In genomic region chr2:120820263-120820884, GRCh38 we compare ENCODE assay signal across 10 cellular contexts.
A peak's percentile ranks its signal among the peaks of the same experiment; 100 is the strongest.
DNase-seq lines count a peak whose midpoint lies in the region; ATAC-seq and TF ChIP-seq lines count a peak whose summit lies in the region.
"Had no signal": no experiment of that assay in that cellular context is flagged by ENCODE, and none has a peak within 500 bp of the region (broad histone marks: within the 10 kb centered on the region; RNA-seq: fewer than 3 reads in every experiment).

No MANE protein-coding gene starts in this region.

- H3K4me3 ChIP-seq in hepatocyte: no peak overlapping the region
- no peak overlapping the region for H3K4me3 ChIP-seq in spleen
- no peak overlapping the region for H3K4me3 ChIP-seq in naive thymus-derived CD4-positive, alpha-beta T cell (ENCODE audit: low read length)

- H3K4me1 Mint-ChIP-seq in T-helper 17 cell: no peaks in the 10 kb centered on the region
- peaks cover 3% of the 10 kb centered on the region for H3K4me1 Mint-ChIP-seq in endothelial cell (ENCODE audit: unreplicated experiment)
- no peaks in the 10 kb centered on the region for H3K4me1 Mint-ChIP-seq in naive thymus-derived CD4-positive, alpha-beta T cell
- H3K4me1 Mint-ChIP-seq: activated naive CD8-positive, alpha-beta T cell treated with anti-CD3 and anti-CD28 coated beads, Interleukin-2, amount 10 ng/mL, durations not matched to agents 7 days and 5 days had no signal

- H3K4me3 Mint-ChIP-seq in T-helper 17 cell (peak overlapping the region; percentile 21), endothelial cell (ENCODE audit: unreplicated experiment) (no peak overlapping the region)
- no peak overlapping the region for H3K4me3 Mint-ChIP-seq in naive thymus-derived CD4-positive, alpha-beta T cell
- H3K4me3 Mint-ChIP-seq: activated naive CD8-positive, alpha-beta T cell treated with anti-CD3 and anti-CD28 coated beads, Interleukin-2, amount 10 ng/mL, durations not matched to agents 7 days and 5 days; T-helper 1 cell treated with Interleukin-12 subunit alpha and Interleukin-12 subunit beta and Interleukin-4 antibody, amounts not matched to agents 30 μg/mL and 1 μg/mL, for 36 hours had no signal

- POLR2A ChIA-PET in naive thymus-derived CD4-positive, alpha-beta T cell (lab: Charles Lee): no interaction called here

- WGBS in hepatocyte (ENCODE audit: low lambda C conversion rate, missing lambda C conversion rate): 21% methylated on average over 17 of the region's 17 CpGs
- 72 to 76% (median 75%) methylated on average over 15 to 17 of the region's 17 CpGs for WGBS in spleen, 5 donors

- H3K79me2 ChIP-seq in hepatocyte: peaks cover 7% of the 10 kb centered on the region

- intact Hi-C loops in spleen (cut with DNase I; ENCODE audit: low total_unique reads): no loop called here
- intact Hi-C loops in naive thymus-derived CD4-positive, alpha-beta T cell (cut with micrococcal nuclease): no loop called here

- no peak for ATAC-seq in T-helper 17 cell
- no peak for ATAC-seq in HG02642 (IDR thresholded peaks at IDR 0.05; ENCODE audit: poor library complexity, unreplicated experiment)
- ATAC-seq in naive thymus-derived CD4-positive, alpha-beta T cell: no peak

- H4K20me1 ChIP-seq in hepatocyte (ENCODE audit: insufficient read depth, poor library complexity, severe bottlenecking): no peaks in the 10 kb centered on the region

- peak overlapping the region; percentile 90 for H3K27ac ChIP-seq in hepatocyte
- no peak overlapping the region for H3K27ac ChIP-seq in spleen
- no peak overlapping the region for H3K27ac ChIP-seq in naive thymus-derived CD4-positive, alpha-beta T cell (ENCODE audit: low read depth, low read length)

- CTCF ChIA-PET in naive thymus-derived CD4-positive, alpha-beta T cell (lab: Charles Lee): no interaction called here

- no peaks in the 10 kb centered on the region for H3K9me3 Mint-ChIP-seq in endothelial cell (ENCODE audit: unreplicated experiment)
- H3K9me3 Mint-ChIP-seq in naive thymus-derived CD4-positive, alpha-beta T cell: peaks cover 0 to 1% (median 0%) of the 10 kb centered on the region in 11 donors
- H3K9me3 Mint-ChIP-seq: activated naive CD8-positive, alpha-beta T cell treated with anti-CD3 and anti-CD28 coated beads, Interleukin-2, amount 10 ng/mL, durations not matched to agents 7 days and 5 days; T-helper 1 cell treated with Interleukin-12 subunit alpha and Interleukin-12 subunit beta and Interleukin-4 antibody, amounts not matched to agents 30 μg/mL and 1 μg/mL, for 36 hours had no signal

- H3K4me1 ChIP-seq in hepatocyte (ENCODE audit: insufficient read depth) (peaks cover 30% of the 10 kb centered on the region), spleen (peaks cover 0 to 2% (median 0%) of the 10 kb centered on the region in 6 donors)
- H3K4me1 ChIP-seq in naive thymus-derived CD4-positive, alpha-beta T cell (ENCODE audit: control insufficient read depth in 2 of 2, insufficient read depth in 2 of 2, low read length in 2 of 2): no peaks in the 10 kb centered on the region

- no peak overlapping the region for H3K27ac Mint-ChIP-seq in T-helper 17 cell
- no peak overlapping the region for H3K27ac Mint-ChIP-seq in endothelial cell (ENCODE audit: unreplicated experiment)
- H3K27ac Mint-ChIP-seq in naive thymus-derived CD4-positive, alpha-beta T cell: no peak overlapping the region
- H3K27ac Mint-ChIP-seq: activated naive CD8-positive, alpha-beta T cell treated with anti-CD3 and anti-CD28 coated beads, Interleukin-2, amount 10 ng/mL, durations not matched to agents 7 days and 5 days; T-helper 1 cell treated with Interleukin-12 subunit alpha and Interleukin-12 subunit beta and Interleukin-4 antibody, amounts not matched to agents 30 μg/mL and 1 μg/mL, for 36 hours had no signal

- H3K36me3 Mint-ChIP-seq in T-helper 17 cell (ENCODE audit: low read depth) (no peaks in the 10 kb centered on the region), endothelial cell (ENCODE audit: low read depth, unreplicated experiment) (no peaks in the 10 kb centered on the region)
- no peaks in the 10 kb centered on the region for H3K36me3 Mint-ChIP-seq in naive thymus-derived CD4-positive, alpha-beta T cell
- H3K36me3 Mint-ChIP-seq: activated naive CD8-positive, alpha-beta T cell treated with anti-CD3 and anti-CD28 coated beads, Interleukin-2, amount 10 ng/mL, durations not matched to agents 7 days and 5 days had no signal

- no peak for TF ChIP-seq POLR2A in spleen (IDR thresholded peaks at IDR 0.05)

- H3K36me3 ChIP-seq in hepatocyte (replicated peaks; ENCODE audit: insufficient read depth, low read depth): no peaks in the 10 kb centered on the region
- H3K36me3 ChIP-seq in spleen: no peaks in the 10 kb centered on the region
- no peaks in the 10 kb centered on the region for H3K36me3 ChIP-seq in naive thymus-derived CD4-positive, alpha-beta T cell (ENCODE audit: control insufficient read depth in 2 of 3, insufficient read depth in 3 of 3, low read length in 3 of 3)

- no peak overlapping the region for H2AFZ ChIP-seq in hepatocyte

- peak; percentile 82 for DNase-seq in HCEC 1CT
- DNase-seq in T-helper 17 cell: no peak
- DNase-seq in hepatocyte (ENCODE audit: low spot score): peak; percentile 77
- peak; percentile 71 for DNase-seq in spleen
- DNase-seq in endothelial cell (ENCODE audit: low spot score): no peak
- DNase-seq in naive thymus-derived CD4-positive, alpha-beta T cell: no peak
- DNase-seq in GM19240 (ENCODE audit: insufficient read length, low spot score): no peak
- DNase-seq: activated naive CD8-positive, alpha-beta T cell treated with anti-CD3 and anti-CD28 coated beads, Interleukin-2, amount 10 ng/mL, durations not matched to agents 7 days and 5 days had no signal

- peaks cover 12% of the 10 kb centered on the region for H3K27me3 Mint-ChIP-seq in T-helper 17 cell
- H3K27me3 Mint-ChIP-seq in endothelial cell (ENCODE audit: unreplicated experiment): peaks cover 10% of the 10 kb centered on the region
- H3K27me3 Mint-ChIP-seq in naive thymus-derived CD4-positive, alpha-beta T cell: peaks cover 0 to 5% (median 0%) of the 10 kb centered on the region in 5 donors
- H3K27me3 Mint-ChIP-seq: activated naive CD8-positive, alpha-beta T cell treated with anti-CD3 and anti-CD28 coated beads, Interleukin-2, amount 10 ng/mL, durations not matched to agents 7 days and 5 days had no signal

- H3K9me2 ChIP-seq in hepatocyte (replicated peaks; ENCODE audit: insufficient read depth): no peaks in the 10 kb centered on the region

- H3K4me2 ChIP-seq in hepatocyte: peak overlapping the region; percentile 69

- no peaks in the 10 kb centered on the region for H3K9me3 ChIP-seq in T-helper 17 cell (ENCODE audit: control insufficient read depth, low read length, poor library complexity, severe bottlenecking)
- H3K9me3 ChIP-seq in hepatocyte (ENCODE audit: low read depth): no peaks in the 10 kb centered on the region
- H3K9me3 ChIP-seq in spleen: no peaks in the 10 kb centered on the region
- H3K9me3 ChIP-seq in naive thymus-derived CD4-positive, alpha-beta T cell (ENCODE audit: control insufficient read depth in 2 of 3, low read length in 3 of 3): no peaks in the 10 kb centered on the region

- H3K27me3 ChIP-seq in hepatocyte (no peaks in the 10 kb centered on the region), spleen (replicated peaks in 1 of 7) (peaks cover 0 to 3% (median 0%) of the 10 kb centered on the region in 7 donors)
- no peaks in the 10 kb centered on the region for H3K27me3 ChIP-seq in naive thymus-derived CD4-positive, alpha-beta T cell (ENCODE audit: control insufficient read depth in 2 of 2, insufficient read depth in 2 of 2, low read length in 2 of 2)

- no peak for TF ChIP-seq CTCF in hepatocyte (IDR thresholded peaks at IDR 0.05; ENCODE audit: poor library complexity)
- no peak for TF ChIP-seq CTCF in spleen (IDR thresholded peaks at IDR 0.05 in 8 of 11, conservative IDR thresholded peaks at IDR 0.05 in 3 of 11)
- no peak for TF ChIP-seq CTCF in endothelial cell (IDR thresholded peaks at IDR 0.05; ENCODE audit: unreplicated experiment)

Comparison
In these comparisons a context has a peak if more than half of its experiments do, and no peak if none do; other contexts are left out.
1. DNase-seq: peak in HCEC 1CT (single experiment), hepatocyte (single experiment) and spleen (single experiment); none in T-helper 17 cell (0 of 3), endothelial cell (single experiment), naive thymus-derived CD4-positive, alpha-beta T cell (0 of 9) and GM19240 (single experiment).